In the genomic region with DNA sequence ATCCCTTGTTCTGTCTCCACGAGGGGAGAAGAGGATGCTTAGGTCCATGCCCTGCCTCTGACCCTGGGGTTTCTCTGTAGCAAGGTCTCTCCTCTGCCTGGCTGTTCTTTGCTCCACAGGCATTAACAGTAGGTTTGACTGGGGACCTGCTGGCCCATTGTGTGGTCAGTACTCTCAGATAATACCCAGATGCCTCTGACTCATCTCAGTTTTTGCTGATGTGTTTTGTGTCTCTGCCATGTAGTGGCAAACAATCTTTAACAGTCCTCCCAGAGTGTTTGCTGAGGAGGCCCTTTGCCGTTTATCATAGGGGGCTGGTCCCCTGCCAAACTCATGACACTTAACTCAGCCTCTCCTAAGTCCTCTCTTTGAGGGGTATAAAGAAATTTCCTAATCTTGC, we compare ENCODE assay signal across 16 cellular contexts.
DNase-seq lines count a peak whose midpoint lies in the region; ATAC-seq and TF ChIP-seq lines count a peak whose summit lies in the region.
"Had no signal": no experiment of that assay in that cellular context is flagged by ENCODE, and none has a peak within 500 bp of the region (broad histone marks: within the 10 kb centered on the region; RNA-seq: fewer than 3 reads in every experiment).

No MANE protein-coding gene starts in this region.

- H3K9ac ChIP-seq in GM23248: no peak overlapping the region

- H3K36me3 ChIP-seq in BE2C: no peaks in the 10 kb centered on the region
- no peaks in the 10 kb centered on the region for H3K36me3 ChIP-seq in GM23248 (ENCODE audit: low read depth)

- no peaks in the 10 kb centered on the region for H3K9me2 ChIP-seq in GM23248 (ENCODE audit: insufficient read depth)

- peak overlapping the region; percentile 83 for H3K27ac Mint-ChIP-seq in mesothelial cell of epicardium
- H3K27ac Mint-ChIP-seq: activated CD4-positive, alpha-beta memory T cell treated with anti-CD3 and anti-CD28 coated beads, Interleukin-2, amount 10 ng/mL, durations not matched to agents 7 days and 5 days; activated naive CD4-positive, alpha-beta T cell treated with anti-CD3 and anti-CD28 coated beads for 36 hours; CD4-positive, alpha-beta memory T cell; effector memory CD8-positive, alpha-beta T cell had no signal

- DNase-seq in BE2C (peak; percentile 4), GM23248 (peak; percentile 3), amniotic epithelial cell (ENCODE audit: low read depth) (peak; percentile 44), mesothelial cell of epicardium (ENCODE audit: low spot score in 2 of 2, unreplicated experiment in 2 of 2) (no peak), glomerular visceral epithelial cell (ENCODE audit: extremely low spot score) (no peak), dedifferentiated amniotic fluid mesenchymal stem cell (ENCODE audit: extremely low spot score) (no peak)
- DNase-seq in activated CD4-positive, alpha-beta T cell treated with anti-CD3 and anti-CD28 coated beads for 4 hours: no peak
- DNase-seq: activated CD4-positive, alpha-beta memory T cell treated with anti-CD3 and anti-CD28 coated beads, Interleukin-2, amount 10 ng/mL, durations not matched to agents 7 days and 5 days; activated naive CD4-positive, alpha-beta T cell treated with anti-CD3 and anti-CD28 coated beads for 36 hours; aorta; CD4-positive, alpha-beta memory T cell; cerebellar nuclear complex; effector memory CD8-positive, alpha-beta T cell; NCI-H1105 treated with DMSO at 0.1 percent for 48 hours; retina had no signal

- no peak overlapping the region for H3K27ac ChIP-seq in GM23248

- no peaks in the 10 kb centered on the region for H3K79me2 ChIP-seq in GM23248 (ENCODE audit: insufficient read depth)

- peaks cover 40% of the 10 kb centered on the region for H3K4me1 Mint-ChIP-seq in mesothelial cell of epicardium
- H3K4me1 Mint-ChIP-seq: activated CD4-positive, alpha-beta memory T cell treated with anti-CD3 and anti-CD28 coated beads, Interleukin-2, amount 10 ng/mL, durations not matched to agents 7 days and 5 days; CD4-positive, alpha-beta memory T cell had no signal

- no peak overlapping the region for H3K4me3 Mint-ChIP-seq in mesothelial cell of epicardium
- H3K4me3 Mint-ChIP-seq: activated CD4-positive, alpha-beta memory T cell treated with anti-CD3 and anti-CD28 coated beads, Interleukin-2, amount 10 ng/mL, durations not matched to agents 7 days and 5 days; activated naive CD4-positive, alpha-beta T cell treated with anti-CD3 and anti-CD28 coated beads for 36 hours; CD4-positive, alpha-beta memory T cell; effector memory CD8-positive, alpha-beta T cell had no signal

- peaks cover 16% of the 10 kb centered on the region for H3K36me3 Mint-ChIP-seq in mesothelial cell of epicardium
- H3K36me3 Mint-ChIP-seq: CD4-positive, alpha-beta memory T cell had no signal

- H3F3A ChIP-seq in GM23248 (ENCODE audit: insufficient read depth): no peaks in the 10 kb centered on the region

- TF ChIP-seq CTCF in BE2C (IDR thresholded peaks at IDR 0.05; ENCODE audit: low read depth, low read length) (no peak), mesothelial cell of epicardium (IDR thresholded peaks at IDR 0.05; ENCODE audit: unreplicated experiment) (no peak)

- no peak for ATAC-seq in HG02610 (IDR thresholded peaks at IDR 0.05; ENCODE audit: unreplicated experiment)
- ATAC-seq: effector memory CD8-positive, alpha-beta T cell had no signal

- in situ Hi-C loops in GM23248 (cut with MboI): loop anchor here (25.0 kb wide), 1 partner anchor 1528 kb away; a partner anchor contains a TSS

- H3K4me3 ChIP-seq in BE2C (ENCODE audit: low read depth, low read length): no peak overlapping the region
- no peak overlapping the region for H3K4me3 ChIP-seq in GM23248

- peaks cover 22% of the 10 kb centered on the region for H3K9me3 Mint-ChIP-seq in mesothelial cell of epicardium
- H3K9me3 Mint-ChIP-seq: activated CD4-positive, alpha-beta memory T cell treated with anti-CD3 and anti-CD28 coated beads, Interleukin-2, amount 10 ng/mL, durations not matched to agents 7 days and 5 days; activated naive CD4-positive, alpha-beta T cell treated with anti-CD3 and anti-CD28 coated beads for 36 hours had no signal

- H3K9me3 ChIP-seq in BE2C (no peaks in the 10 kb centered on the region), GM23248 (ENCODE audit: low read depth) (no peaks in the 10 kb centered on the region)

- H3K4me1 ChIP-seq in BE2C (no peaks in the 10 kb centered on the region), GM23248 (ENCODE audit: insufficient read depth) (no peaks in the 10 kb centered on the region)

- H2AFZ ChIP-seq in GM23248: no peak overlapping the region

- H3K4me2 ChIP-seq in GM23248 (ENCODE audit: unreplicated experiment): no peak overlapping the region

- WGBS in GM23248 (ENCODE audit: low coverage in 1 of 2, low lambda C conversion rate in 2 of 2, missing lambda C conversion rate in 2 of 2), 2 experiments: 5 to 27% methylated on average over 2 of the region's 2 CpGs

- H4K20me1 ChIP-seq in GM23248 (ENCODE audit: insufficient read depth): no peaks in the 10 kb centered on the region

- no peaks in the 10 kb centered on the region for H3K27me3 Mint-ChIP-seq in mesothelial cell of epicardium (ENCODE audit: low read depth)
- H3K27me3 Mint-ChIP-seq: activated CD4-positive, alpha-beta memory T cell treated with anti-CD3 and anti-CD28 coated beads, Interleukin-2, amount 10 ng/mL, durations not matched to agents 7 days and 5 days; CD4-positive, alpha-beta memory T cell; effector memory CD8-positive, alpha-beta T cell had no signal

- H3K27me3 ChIP-seq in BE2C: no peaks in the 10 kb centered on the region
- H3K27me3 ChIP-seq in GM23248 (replicated peaks; ENCODE audit: insufficient read depth): 0 out of 2 replicates have a peak, but pooled peaks cover under 1% of the 10 kb centered on the region

Comparison
In these comparisons a context has a peak if more than half of its experiments do, and no peak if none do; other contexts are left out.
1. DNase-seq: peak in BE2C (single experiment), GM23248 (single experiment) and amniotic epithelial cell (single experiment); none in mesothelial cell of epicardium (0 of 2), activated CD4-positive, alpha-beta T cell treated with anti-CD3 and anti-CD28 coated beads for 4 hours (0 of 2), glomerular visceral epithelial cell (single experiment) and dedifferentiated amniotic fluid mesenchymal stem cell (single experiment).